1 cellular context compared by ENCODE assay signal in the genomic region with DNA sequence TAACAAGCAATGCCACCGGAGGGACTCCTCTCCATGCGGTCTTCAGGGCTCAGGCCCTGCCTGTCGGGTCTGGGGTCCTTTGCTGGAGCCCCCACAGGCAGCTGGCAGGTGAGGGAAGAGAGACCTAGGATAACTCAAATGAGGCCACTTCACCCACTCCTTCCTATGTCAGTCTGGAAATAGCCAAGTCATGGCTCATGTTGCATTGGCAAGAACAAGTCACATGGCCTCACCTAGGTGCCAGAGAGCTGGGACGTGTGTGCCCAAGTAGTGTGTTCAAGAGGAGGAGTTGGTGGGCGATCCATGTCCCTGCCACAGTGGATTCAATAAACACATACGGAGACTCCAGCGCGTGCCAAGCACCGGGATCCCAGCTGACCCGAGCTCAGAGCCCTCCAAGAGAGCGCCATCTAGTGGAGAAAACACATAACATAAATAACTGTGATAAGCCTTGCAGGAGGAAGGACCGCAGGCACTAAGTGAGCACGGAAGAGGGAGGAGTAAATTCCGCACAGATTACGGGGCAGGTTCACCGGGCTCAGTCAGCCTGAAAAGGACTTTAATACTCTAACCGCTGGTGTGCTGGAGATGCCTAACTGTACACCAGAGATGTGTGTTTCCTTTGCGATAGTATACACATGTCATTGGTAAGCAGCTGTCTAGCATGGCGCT.
TF ChIP-seq lines count a peak whose summit lies in the region.

No MANE protein-coding gene starts in this region.

TF ChIP-seq in HepG2, 621 proteins besides CTCF, POLR2A, EP300 and RAD21 (continued from another document and continues in another):
- TF ChIP-seq, protein P1, sequence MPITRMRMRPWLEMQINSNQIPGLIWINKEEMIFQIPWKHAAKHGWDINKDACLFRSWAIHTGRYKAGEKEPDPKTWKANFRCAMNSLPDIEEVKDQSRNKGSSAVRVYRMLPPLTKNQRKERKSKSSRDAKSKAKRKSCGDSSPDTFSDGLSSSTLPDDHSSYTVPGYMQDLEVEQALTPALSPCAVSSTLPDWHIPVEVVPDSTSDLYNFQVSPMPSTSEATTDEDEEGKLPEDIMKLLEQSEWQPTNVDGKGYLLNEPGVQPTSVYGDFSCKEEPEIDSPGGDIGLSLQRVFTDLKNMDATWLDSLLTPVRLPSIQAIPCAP (CRISPR knock-in tag; IDR thresholded peaks at IDR 0.05; ENCODE audit: low read depth) = no peak
- TF ChIP-seq RORA (CRISPR knock-in tag; IDR thresholded peaks at IDR 0.05) = no peak
- TF ChIP-seq, protein P2, sequence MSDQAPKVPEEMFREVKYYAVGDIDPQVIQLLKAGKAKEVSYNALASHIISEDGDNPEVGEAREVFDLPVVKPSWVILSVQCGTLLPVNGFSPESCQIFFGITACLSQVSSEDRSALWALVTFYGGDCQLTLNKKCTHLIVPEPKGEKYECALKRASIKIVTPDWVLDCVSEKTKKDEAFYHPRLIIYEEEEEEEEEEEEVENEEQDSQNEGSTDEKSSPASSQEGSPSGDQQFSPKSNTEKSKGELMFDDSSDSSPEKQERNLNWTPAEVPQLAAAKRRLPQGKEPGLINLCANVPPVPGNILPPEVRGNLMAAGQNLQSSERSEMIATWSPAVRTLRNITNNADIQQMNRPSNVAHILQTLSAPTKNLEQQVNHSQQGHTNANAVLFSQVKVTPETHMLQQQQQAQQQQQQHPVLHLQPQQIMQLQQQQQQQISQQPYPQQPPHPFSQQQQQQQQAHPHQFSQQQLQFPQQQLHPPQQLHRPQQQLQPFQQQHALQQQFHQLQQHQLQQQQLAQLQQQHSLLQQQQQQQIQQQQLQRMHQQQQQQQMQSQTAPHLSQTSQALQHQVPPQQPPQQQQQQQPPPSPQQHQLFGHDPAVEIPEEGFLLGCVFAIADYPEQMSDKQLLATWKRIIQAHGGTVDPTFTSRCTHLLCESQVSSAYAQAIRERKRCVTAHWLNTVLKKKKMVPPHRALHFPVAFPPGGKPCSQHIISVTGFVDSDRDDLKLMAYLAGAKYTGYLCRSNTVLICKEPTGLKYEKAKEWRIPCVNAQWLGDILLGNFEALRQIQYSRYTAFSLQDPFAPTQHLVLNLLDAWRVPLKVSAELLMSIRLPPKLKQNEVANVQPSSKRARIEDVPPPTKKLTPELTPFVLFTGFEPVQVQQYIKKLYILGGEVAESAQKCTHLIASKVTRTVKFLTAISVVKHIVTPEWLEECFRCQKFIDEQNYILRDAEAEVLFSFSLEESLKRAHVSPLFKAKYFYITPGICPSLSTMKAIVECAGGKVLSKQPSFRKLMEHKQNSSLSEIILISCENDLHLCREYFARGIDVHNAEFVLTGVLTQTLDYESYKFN (CRISPR knock-in tag; conservative IDR thresholded peaks at IDR 0.05) = no peak
- TF ChIP-seq ZNF776 (CRISPR knock-in tag; IDR thresholded peaks at IDR 0.05) = no peak
- no peak for TF ChIP-seq THAP11 (CRISPR knock-in tag; IDR thresholded peaks at IDR 0.05)
- peak; percentile 47; the same call in 1 of the 2 replicates for TF ChIP-seq FOXK1 (CRISPR knock-in tag; IDR thresholded peaks at IDR 0.05; ENCODE audit: borderline replicate concordance, low read depth)
- TF ChIP-seq, protein P3, sequence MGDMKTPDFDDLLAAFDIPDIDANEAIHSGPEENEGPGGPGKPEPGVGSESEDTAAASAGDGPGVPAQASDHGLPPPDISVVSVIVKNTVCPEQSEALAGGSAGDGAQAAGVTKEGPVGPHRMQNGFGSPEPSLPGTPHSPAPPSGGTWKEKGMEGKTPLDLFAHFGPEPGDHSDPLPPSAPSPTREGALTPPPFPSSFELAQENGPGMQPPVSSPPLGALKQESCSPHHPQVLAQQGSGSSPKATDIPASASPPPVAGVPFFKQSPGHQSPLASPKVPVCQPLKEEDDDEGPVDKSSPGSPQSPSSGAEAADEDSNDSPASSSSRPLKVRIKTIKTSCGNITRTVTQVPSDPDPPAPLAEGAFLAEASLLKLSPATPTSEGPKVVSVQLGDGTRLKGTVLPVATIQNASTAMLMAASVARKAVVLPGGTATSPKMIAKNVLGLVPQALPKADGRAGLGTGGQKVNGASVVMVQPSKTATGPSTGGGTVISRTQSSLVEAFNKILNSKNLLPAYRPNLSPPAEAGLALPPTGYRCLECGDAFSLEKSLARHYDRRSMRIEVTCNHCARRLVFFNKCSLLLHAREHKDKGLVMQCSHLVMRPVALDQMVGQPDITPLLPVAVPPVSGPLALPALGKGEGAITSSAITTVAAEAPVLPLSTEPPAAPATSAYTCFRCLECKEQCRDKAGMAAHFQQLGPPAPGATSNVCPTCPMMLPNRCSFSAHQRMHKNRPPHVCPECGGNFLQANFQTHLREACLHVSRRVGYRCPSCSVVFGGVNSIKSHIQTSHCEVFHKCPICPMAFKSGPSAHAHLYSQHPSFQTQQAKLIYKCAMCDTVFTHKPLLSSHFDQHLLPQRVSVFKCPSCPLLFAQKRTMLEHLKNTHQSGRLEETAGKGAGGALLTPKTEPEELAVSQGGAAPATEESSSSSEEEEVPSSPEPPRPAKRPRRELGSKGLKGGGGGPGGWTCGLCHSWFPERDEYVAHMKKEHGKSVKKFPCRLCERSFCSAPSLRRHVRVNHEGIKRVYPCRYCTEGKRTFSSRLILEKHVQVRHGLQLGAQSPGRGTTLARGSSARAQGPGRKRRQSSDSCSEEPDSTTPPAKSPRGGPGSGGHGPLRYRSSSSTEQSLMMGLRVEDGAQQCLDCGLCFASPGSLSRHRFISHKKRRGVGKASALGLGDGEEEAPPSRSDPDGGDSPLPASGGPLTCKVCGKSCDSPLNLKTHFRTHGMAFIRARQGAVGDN (CRISPR knock-in tag; IDR thresholded peaks at IDR 0.05) = 0 out of 2 replicates have a peak, but pooled peaks have one; percentile 12
- no peak for TF ChIP-seq ZSCAN12 (CRISPR knock-in tag; IDR thresholded peaks at IDR 0.05)
- TF ChIP-seq ZFP37 (CRISPR knock-in tag; IDR thresholded peaks at IDR 0.05; ENCODE audit: borderline replicate concordance) = no peak
- no peak for TF ChIP-seq ZNF343 (CRISPR knock-in tag; IDR thresholded peaks at IDR 0.05)
- no peak for TF ChIP-seq ZNF446 (CRISPR knock-in tag; IDR thresholded peaks at IDR 0.05)
- peak; percentile 30; the same call in 1 of the 2 replicates for TF ChIP-seq SALL1 (CRISPR knock-in tag; IDR thresholded peaks at IDR 0.05)
- no peak for TF ChIP-seq ZNF766 (CRISPR knock-in tag; IDR thresholded peaks at IDR 0.05; ENCODE audit: borderline replicate concordance)
- TF ChIP-seq CBFB (CRISPR knock-in tag; IDR thresholded peaks at IDR 0.05) = no peak
- TF ChIP-seq, protein P4, sequence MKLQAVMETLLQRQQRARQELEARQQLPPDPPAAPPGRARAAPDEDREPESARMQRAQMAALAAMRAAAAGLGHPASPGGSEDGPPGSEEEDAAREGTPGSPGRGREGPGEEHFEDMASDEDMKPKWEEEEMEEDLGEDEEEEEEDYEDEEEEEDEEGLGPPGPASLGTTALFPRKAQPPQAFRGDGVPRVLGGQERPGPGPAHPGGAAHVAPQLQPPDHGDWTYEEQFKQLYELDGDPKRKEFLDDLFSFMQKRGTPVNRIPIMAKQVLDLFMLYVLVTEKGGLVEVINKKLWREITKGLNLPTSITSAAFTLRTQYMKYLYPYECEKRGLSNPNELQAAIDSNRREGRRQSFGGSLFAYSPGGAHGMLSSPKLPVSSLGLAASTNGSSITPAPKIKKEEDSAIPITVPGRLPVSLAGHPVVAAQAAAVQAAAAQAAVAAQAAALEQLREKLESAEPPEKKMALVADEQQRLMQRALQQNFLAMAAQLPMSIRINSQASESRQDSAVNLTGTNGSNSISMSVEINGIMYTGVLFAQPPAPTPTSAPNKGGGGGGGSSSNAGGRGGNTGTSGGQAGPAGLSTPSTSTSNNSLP (IDR thresholded peaks at IDR 0.05; ENCODE audit: low read depth, low read length) = peak; percentile 26; the same call in 1 of the 2 replicates
- TF ChIP-seq ZNF557 (CRISPR knock-in tag; IDR thresholded peaks at IDR 0.05) = no peak
- no peak for TF ChIP-seq RBM39 (IDR thresholded peaks at IDR 0.05; ENCODE audit: low read depth, low read length, poor library complexity, severe bottlenecking)
- no peak for TF ChIP-seq TBX2 (CRISPR knock-in tag; IDR thresholded peaks at IDR 0.05; ENCODE audit: borderline replicate concordance)
- no peak for TF ChIP-seq ZNF720 (CRISPR knock-in tag; IDR thresholded peaks at IDR 0.05)
- TF ChIP-seq, protein P5, sequence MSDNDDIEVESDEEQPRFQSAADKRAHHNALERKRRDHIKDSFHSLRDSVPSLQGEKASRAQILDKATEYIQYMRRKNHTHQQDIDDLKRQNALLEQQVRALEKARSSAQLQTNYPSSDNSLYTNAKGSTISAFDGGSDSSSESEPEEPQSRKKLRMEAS (IDR thresholded peaks at IDR 0.05) = no peak
- no peak for TF ChIP-seq ZSCAN22 (CRISPR knock-in tag; IDR thresholded peaks at IDR 0.05)
- TF ChIP-seq ZNF879 (CRISPR knock-in tag; IDR thresholded peaks at IDR 0.05) = no peak
- no peak for TF ChIP-seq ZNF644 (CRISPR knock-in tag; IDR thresholded peaks at IDR 0.05; ENCODE audit: low read depth)
- no peak for TF ChIP-seq NFYC (CRISPR knock-in tag; IDR thresholded peaks at IDR 0.05)
- TF ChIP-seq PPARG (CRISPR knock-in tag; conservative IDR thresholded peaks at IDR 0.05) = no peak
- TF ChIP-seq STAG1 (CRISPR knock-in tag; IDR thresholded peaks at IDR 0.05) = peak; percentile 60
- TF ChIP-seq PLRG1 (conservative IDR thresholded peaks at IDR 0.05) = no peak
- TF ChIP-seq ZNF605 (CRISPR knock-in tag; IDR thresholded peaks at IDR 0.05) = no peak
- TF ChIP-seq, protein P6, sequence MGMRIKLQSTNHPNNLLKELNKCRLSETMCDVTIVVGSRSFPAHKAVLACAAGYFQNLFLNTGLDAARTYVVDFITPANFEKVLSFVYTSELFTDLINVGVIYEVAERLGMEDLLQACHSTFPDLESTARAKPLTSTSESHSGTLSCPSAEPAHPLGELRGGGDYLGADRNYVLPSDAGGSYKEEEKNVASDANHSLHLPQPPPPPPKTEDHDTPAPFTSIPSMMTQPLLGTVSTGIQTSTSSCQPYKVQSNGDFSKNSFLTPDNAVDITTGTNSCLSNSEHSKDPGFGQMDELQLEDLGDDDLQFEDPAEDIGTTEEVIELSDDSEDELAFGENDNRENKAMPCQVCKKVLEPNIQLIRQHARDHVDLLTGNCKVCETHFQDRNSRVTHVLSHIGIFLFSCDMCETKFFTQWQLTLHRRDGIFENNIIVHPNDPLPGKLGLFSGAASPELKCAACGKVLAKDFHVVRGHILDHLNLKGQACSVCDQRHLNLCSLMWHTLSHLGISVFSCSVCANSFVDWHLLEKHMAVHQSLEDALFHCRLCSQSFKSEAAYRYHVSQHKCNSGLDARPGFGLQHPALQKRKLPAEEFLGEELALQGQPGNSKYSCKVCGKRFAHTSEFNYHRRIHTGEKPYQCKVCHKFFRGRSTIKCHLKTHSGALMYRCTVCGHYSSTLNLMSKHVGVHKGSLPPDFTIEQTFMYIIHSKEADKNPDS (CRISPR knock-in tag; IDR thresholded peaks at IDR 0.05) = no peak
- TF ChIP-seq NRL (CRISPR knock-in tag; IDR thresholded peaks at IDR 0.05; ENCODE audit: borderline replicate concordance) = no peak
- 0 out of 2 replicates have a peak, but pooled peaks have one; percentile 41 for TF ChIP-seq NFE2L2 (IDR thresholded peaks at IDR 0.05; ENCODE audit: low read length)
- no peak for TF ChIP-seq ZKSCAN5 (CRISPR knock-in tag; IDR thresholded peaks at IDR 0.05)
- TF ChIP-seq, protein P7, sequence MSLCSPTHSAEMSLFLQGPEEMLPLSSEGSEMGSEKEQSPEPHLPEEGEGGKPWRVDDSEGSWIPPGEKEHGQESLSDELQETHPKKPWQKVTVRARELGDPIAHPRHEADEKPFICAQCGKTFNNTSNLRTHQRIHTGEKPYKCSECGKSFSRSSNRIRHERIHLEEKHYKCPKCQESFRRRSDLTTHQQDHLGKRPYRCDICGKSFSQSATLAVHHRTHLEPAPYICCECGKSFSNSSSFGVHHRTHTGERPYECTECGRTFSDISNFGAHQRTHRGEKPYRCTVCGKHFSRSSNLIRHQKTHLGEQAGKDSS (CRISPR knock-in tag; IDR thresholded peaks at IDR 0.05; ENCODE audit: borderline replicate concordance, low read depth) = no peak
- TF ChIP-seq ZNF891 (CRISPR knock-in tag; IDR thresholded peaks at IDR 0.05) = 0 out of 2 replicates have a peak, but pooled peaks have one; percentile 43
- TF ChIP-seq FOXA1 (IDR thresholded peaks at IDR 0.05) = no peak
- peak; percentile 37; the same call in 1 of the 2 replicates for TF ChIP-seq FOXA1 (CRISPR knock-in tag; IDR thresholded peaks at IDR 0.05)
- TF ChIP-seq ZNF616 (CRISPR knock-in tag; IDR thresholded peaks at IDR 0.05; ENCODE audit: low read depth) = no peak
- TF ChIP-seq, protein P8, sequence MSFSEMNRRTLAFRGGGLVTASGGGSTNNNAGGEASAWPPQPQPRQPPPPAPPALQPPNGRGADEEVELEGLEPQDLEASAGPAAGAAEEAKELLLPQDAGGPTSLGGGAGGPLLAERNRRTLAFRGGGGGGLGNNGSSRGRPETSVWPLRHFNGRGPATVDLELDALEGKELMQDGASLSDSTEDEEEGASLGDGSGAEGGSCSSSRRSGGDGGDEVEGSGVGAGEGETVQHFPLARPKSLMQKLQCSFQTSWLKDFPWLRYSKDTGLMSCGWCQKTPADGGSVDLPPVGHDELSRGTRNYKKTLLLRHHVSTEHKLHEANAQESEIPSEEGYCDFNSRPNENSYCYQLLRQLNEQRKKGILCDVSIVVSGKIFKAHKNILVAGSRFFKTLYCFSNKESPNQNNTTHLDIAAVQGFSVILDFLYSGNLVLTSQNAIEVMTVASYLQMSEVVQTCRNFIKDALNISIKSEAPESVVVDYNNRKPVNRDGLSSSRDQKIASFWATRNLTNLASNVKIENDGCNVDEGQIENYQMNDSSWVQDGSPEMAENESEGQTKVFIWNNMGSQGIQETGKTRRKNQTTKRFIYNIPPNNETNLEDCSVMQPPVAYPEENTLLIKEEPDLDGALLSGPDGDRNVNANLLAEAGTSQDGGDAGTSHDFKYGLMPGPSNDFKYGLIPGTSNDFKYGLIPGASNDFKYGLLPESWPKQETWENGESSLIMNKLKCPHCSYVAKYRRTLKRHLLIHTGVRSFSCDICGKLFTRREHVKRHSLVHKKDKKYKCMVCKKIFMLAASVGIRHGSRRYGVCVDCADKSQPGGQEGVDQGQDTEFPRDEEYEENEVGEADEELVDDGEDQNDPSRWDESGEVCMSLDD (CRISPR knock-in tag; IDR thresholded peaks at IDR 0.05; ENCODE audit: borderline replicate concordance) = no peak
- no peak for TF ChIP-seq ZFP41 (CRISPR knock-in tag; IDR thresholded peaks at IDR 0.05; ENCODE audit: borderline replicate concordance)
